In genomic region chr20:51945177-51945576, GRCh38 we compare ENCODE assay signal across 16 cellular contexts.
DNase-seq lines count a peak whose midpoint lies in the region; ATAC-seq and TF ChIP-seq lines count a peak whose summit lies in the region.
"Had no signal": no experiment of that assay in that cellular context is flagged by ENCODE, and none has a peak within 500 bp of the region (broad histone marks: within the 10 kb centered on the region; RNA-seq: fewer than 3 reads in every experiment).

No MANE protein-coding gene starts in this region.

- H3F3A ChIP-seq in Loucy (ENCODE audit: low read depth), result no peaks in the 10 kb centered on the region

- POLR2A ChIA-PET in A673 (lab: Charles Lee; ENCODE audit: low non-redundant PET), result interaction anchor here (0.7 kb wide), 1 partner anchor 161 kb away, joined by 10 read pairs; no protein-coding TSS in a partner anchor

- H3K27me3 Mint-ChIP-seq in osteocyte (ENCODE audit: unreplicated experiment), result no peaks in the 10 kb centered on the region

- ATAC-seq in GM18498 (IDR thresholded peaks at IDR 0.05; ENCODE audit: unreplicated experiment) (no peak), HG03442 (IDR thresholded peaks at IDR 0.05; ENCODE audit: unreplicated experiment) (no peak)
- ATAC-seq: K562 had no signal

- no peaks in the 10 kb centered on the region for H3K27me3 ChIP-seq in A673 (replicated peaks; ENCODE audit: insufficient read depth, low read depth, low read length, poor library complexity)
- no peaks in the 10 kb centered on the region for H3K27me3 ChIP-seq in BLaER1
- H3K27me3 ChIP-seq in Loucy (ENCODE audit: insufficient read depth, low read length, poor library complexity, severe bottlenecking), result no peaks in the 10 kb centered on the region

- no peaks in the 10 kb centered on the region for H3K9me2 ChIP-seq in Loucy (replicated peaks; ENCODE audit: low read depth, low read length)

- H3K27ac ChIP-seq in A673 (ENCODE audit: low read depth, low read length, poor library complexity, severe bottlenecking), result no peak overlapping the region
- no peak overlapping the region for H3K27ac ChIP-seq in BLaER1
- H3K27ac ChIP-seq: GM23248 had no signal

- intact Hi-C loops in A673 (cut with micrococcal nuclease; ENCODE audit: unreplicated experiment), result no loop called here

- H2AFZ ChIP-seq in Loucy (ENCODE audit: low read length), result no peak overlapping the region
- H2AFZ ChIP-seq: GM23248 had no signal

- no peaks in the 10 kb centered on the region for H3K36me3 Mint-ChIP-seq in osteocyte (ENCODE audit: unreplicated experiment)
- H3K36me3 Mint-ChIP-seq: CD14-positive monocyte; CD4-positive, alpha-beta memory T cell had no signal

- CTCF ChIA-PET in A673 (lab: Charles Lee), result no interaction called here

- H3K4me1 ChIP-seq in A673 (ENCODE audit: insufficient read depth, low read length, poor library complexity, severe bottlenecking) (no peaks in the 10 kb centered on the region), BLaER1 (peaks cover 11% of the 10 kb centered on the region; the same call in 1 of the 2 replicates), Loucy (ENCODE audit: insufficient read depth, low read length, poor library complexity, severe bottlenecking) (peaks cover 8% of the 10 kb centered on the region)

- no peaks in the 10 kb centered on the region for H3K79me2 ChIP-seq in Loucy (ENCODE audit: insufficient read depth, low read length)

- no peaks in the 10 kb centered on the region for H3K9me3 Mint-ChIP-seq in osteocyte (ENCODE audit: unreplicated experiment)
- H3K9me3 Mint-ChIP-seq: HFFc6 had no signal

- H3K4me3 Mint-ChIP-seq in osteocyte (ENCODE audit: unreplicated experiment), result no peak overlapping the region
- H3K4me3 Mint-ChIP-seq: CD14-positive monocyte; CD4-positive, alpha-beta memory T cell; HFFc6 had no signal

- peak overlapping the region; percentile 69 for H3K27ac Mint-ChIP-seq in osteocyte (ENCODE audit: unreplicated experiment)
- H3K27ac Mint-ChIP-seq: CD14-positive monocyte; CD4-positive, alpha-beta memory T cell; HFFc6 had no signal

- H3K36me3 ChIP-seq in A673 (ENCODE audit: insufficient read depth, low read length, poor library complexity, severe bottlenecking) (no peaks in the 10 kb centered on the region), BLaER1 (no peaks in the 10 kb centered on the region), Loucy (ENCODE audit: insufficient read depth, low read length) (no peaks in the 10 kb centered on the region)
- H3K36me3 ChIP-seq: HAP-1 had no signal

- peaks cover 22% of the 10 kb centered on the region for H3K4me1 Mint-ChIP-seq in osteocyte (ENCODE audit: unreplicated experiment)
- H3K4me1 Mint-ChIP-seq: CD14-positive monocyte; CD4-positive, alpha-beta memory T cell had no signal

- H3K4me2 ChIP-seq in BLaER1 (peak overlapping the region; percentile 26; the same call in 1 of the 2 replicates), Loucy (ENCODE audit: low read depth, low read length, poor library complexity, severe bottlenecking) (peak overlapping the region; percentile 32)

- H3K9me3 ChIP-seq in A673 (ENCODE audit: low read depth, low read length, poor library complexity, severe bottlenecking) (no peaks in the 10 kb centered on the region), BLaER1 (no peaks in the 10 kb centered on the region), Loucy (ENCODE audit: insufficient read depth, low read depth, low read length) (no peaks in the 10 kb centered on the region)
- H3K9me3 ChIP-seq: HAP-1 had no signal

- H4K20me1 ChIP-seq in BLaER1 (no peaks in the 10 kb centered on the region), Loucy (ENCODE audit: insufficient read depth, low read length, poor library complexity, severe bottlenecking) (no peaks in the 10 kb centered on the region)

- DNase-seq in A673 (ENCODE audit: low spot score), result peak; percentile 27
- no peak for DNase-seq in osteocyte (ENCODE audit: extremely low spot score, unreplicated experiment)
- DNase-seq: AML-193; CD4-positive, alpha-beta memory T cell; DND-41; EL; GM23248; HFFc6; IMR-90 had no signal

- BruUV-seq in A673 (replicated peaks; lab: Mats Ljungman, UMichigan), result no TSS peak

- H3K4me3 ChIP-seq in A673 (ENCODE audit: low read depth, low read length, poor library complexity, severe bottlenecking) (no peak overlapping the region), BLaER1 (no peak overlapping the region), Loucy (ENCODE audit: low read length, poor library complexity, severe bottlenecking) (no peak overlapping the region)
- H3K4me3 ChIP-seq: GM23248, HAP-1, K562 had no signal

- H3K9ac ChIP-seq in BLaER1 (no peak overlapping the region), Loucy (ENCODE audit: low read depth, low read length, poor library complexity, severe bottlenecking) (no peak overlapping the region)
- H3K9ac ChIP-seq: GM23248 had no signal

- no peak for TF ChIP-seq CTCF in A673 (conservative IDR thresholded peaks at IDR 0.05; ENCODE audit: low read depth, low read length)
- TF ChIP-seq CTCF in Loucy (conservative IDR thresholded peaks at IDR 0.05; ENCODE audit: low read length), result no peak
- TF ChIP-seq CTCF in osteocyte (IDR thresholded peaks at IDR 0.05), result no peak
